9 cellular contexts compared by ENCODE assay signal in the genomic region with DNA sequence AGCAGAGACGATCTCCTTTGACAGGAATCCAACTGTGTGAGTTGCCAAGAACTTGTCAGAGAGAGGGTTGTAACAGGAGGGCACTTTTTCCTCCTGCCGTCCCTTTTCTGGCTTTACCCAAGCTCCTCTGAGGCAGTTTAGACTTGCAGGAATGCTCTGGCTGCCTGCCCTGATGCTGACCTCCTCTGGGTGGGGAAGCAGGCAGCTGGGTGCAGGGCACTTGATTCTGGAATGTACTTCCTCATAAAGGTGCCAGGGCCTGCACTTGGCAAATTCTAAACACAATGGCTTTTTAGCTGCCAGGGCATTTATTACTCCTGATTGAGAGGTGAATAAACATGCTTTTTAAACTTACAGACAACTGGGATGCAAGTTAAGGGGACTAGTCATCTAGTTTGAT.
DNase-seq lines count a peak whose midpoint lies in the region; ATAC-seq, FAIRE-seq and TF ChIP-seq lines count a peak whose summit lies in the region.
"Had no signal": no experiment of that assay in that cellular context is flagged by ENCODE, and none has a peak within 500 bp of the region (broad histone marks: within the 10 kb centered on the region; RNA-seq: fewer than 3 reads in every experiment).

No MANE protein-coding gene starts in this region.

- H3K4me1 ChIP-seq in liver (ENCODE audit: control insufficient read depth in 4 of 4, insufficient read depth in 4 of 4, low read length in 3 of 4) (peaks cover 3 to 9% (median 6%) of the 10 kb centered on the region in 4 donors), HepG2 (ENCODE audit: insufficient read depth, low read length) (no peaks in the 10 kb centered on the region), HAP-1 (no peaks in the 10 kb centered on the region)

- no peak for TF ChIP-seq POLR2A in HepG2 (IDR thresholded peaks at IDR 0.05; ENCODE audit: insufficient read depth in 1 of 2, low read depth in 2 of 2, low read length in 2 of 2)

- POLR2A ChIA-PET in HepG2 (lab: Yijun Ruan, JAX) (no interaction called here), MCF 10A (lab: Yijun Ruan, JAX) (interaction anchor here (0.7 to 7.7 kb wide), 16 partner anchors 9 to 534 kb away, joined by 3 to 97 read pairs (median 6); a partner anchor contains a TSS)

- H3K27me3 ChIP-seq in liver (ENCODE audit: control insufficient read depth in 4 of 4, insufficient read depth in 4 of 4, low read length in 3 of 4), result peaks cover 0 to 4% (median 0%) of the 10 kb centered on the region in 4 donors
- no peaks in the 10 kb centered on the region for H3K27me3 ChIP-seq in HepG2 (ENCODE audit: control insufficient read depth in 1 of 2, insufficient read depth in 2 of 2, low read length in 2 of 2)
- H3K27me3 ChIP-seq in HAP-1 (ENCODE audit: low read depth), result peaks cover 2% of the 10 kb centered on the region
- H3K27me3 ChIP-seq: suprapubic skin had no signal

- WGBS in liver, result 6% methylated on average over 2 of the region's 2 CpGs
- WGBS in HepG2 (ENCODE audit: low lambda C conversion rate), result 0% methylated on average over 2 of the region's 2 CpGs

- H3K9ac ChIP-seq in liver (ENCODE audit: low read depth in 1 of 2, low read length in 2 of 2) (no peak overlapping the region), HepG2 (ENCODE audit: insufficient read depth, low read depth, low read length) (no peak overlapping the region)

- no peak for TF ChIP-seq CTCF in liver (IDR thresholded peaks at IDR 0.05; ENCODE audit: low read depth, low read length, missing input control)
- no peak for TF ChIP-seq CTCF in HepG2 (CRISPR knock-in tag; IDR thresholded peaks at IDR 0.05)
- no peak for TF ChIP-seq CTCF in MCF 10A (IDR thresholded peaks at IDR 0.05; ENCODE audit: unreplicated experiment)

- in situ Hi-C loops in HepG2 (cut with HindIII; ENCODE audit: extremely low pct_ligation_motif_present, low pct_unique_long_range_greater_than_20kb), result no loop called here
- in situ Hi-C loops in HAP-1 (cut with MboI; ENCODE audit: low sequenced_read_pairs), result no loop called here

- no peaks in the 10 kb centered on the region for H3K36me3 ChIP-seq in liver (ENCODE audit: control insufficient read depth in 4 of 4, insufficient read depth in 3 of 4, low read depth in 1 of 4, low read length in 3 of 4)
- no peaks in the 10 kb centered on the region for H3K36me3 ChIP-seq in HepG2 (replicated peaks in 1 of 2; ENCODE audit: control insufficient read depth in 1 of 2, insufficient read depth in 2 of 2, low read length in 2 of 2)
- H3K36me3 ChIP-seq in HAP-1 (replicated peaks), result no peaks in the 10 kb centered on the region
- H3K36me3 ChIP-seq: suprapubic skin had no signal

- ATAC-seq in HepG2, result no peak
- no peak for ATAC-seq in GM21526 (IDR thresholded peaks at IDR 0.05; ENCODE audit: low FRiP score, unreplicated experiment)
- no peak for ATAC-seq in stimulated activated memory B cell treated with anti-CD40 and anti-IgM and Interleukin-4, amounts not matched to agents 10 μg/mL and 1 μg/mL and 100 μg/mL, for 72 hours

- peaks cover 13% of the 10 kb centered on the region for H3K36me3 Mint-ChIP-seq in MCF 10A (ENCODE audit: insufficient read depth, unreplicated experiment)
- H3K36me3 Mint-ChIP-seq in stimulated activated memory B cell treated with anti-CD40 and anti-IgM and Interleukin-4, amounts not matched to agents 10 μg/mL and 1 μg/mL and 100 μg/mL, for 72 hours, result no peaks in the 10 kb centered on the region

- no peaks in the 10 kb centered on the region for H3K9me3 ChIP-seq in liver (ENCODE audit: control insufficient read depth in 4 of 4, low read length in 3 of 4)
- no peaks in the 10 kb centered on the region for H3K9me3 ChIP-seq in HepG2 (ENCODE audit: low read length)
- no peaks in the 10 kb centered on the region for H3K9me3 ChIP-seq in HAP-1
- H3K9me3 ChIP-seq: suprapubic skin had no signal

- BruUV-seq in HepG2 (replicated peaks; lab: Mats Ljungman, UMichigan) (no TSS peak), MCF 10A (replicated peaks; lab: Mats Ljungman, UMichigan) (no TSS peak)

- H3K4me3 Mint-ChIP-seq in MCF 10A (ENCODE audit: unreplicated experiment), result no peak overlapping the region
- no peak overlapping the region for H3K4me3 Mint-ChIP-seq in stimulated activated memory B cell treated with anti-CD40 and anti-IgM and Interleukin-4, amounts not matched to agents 10 μg/mL and 1 μg/mL and 100 μg/mL, for 72 hours

- H3K27ac ChIP-seq in liver (ENCODE audit: low read depth in 1 of 2, low read length in 2 of 2) (no peak overlapping the region), HepG2 (ENCODE audit: extremely low read length, insufficient read depth, low read length) (no peak overlapping the region)
- H3K27ac ChIP-seq: suprapubic skin had no signal

- no peaks in the 10 kb centered on the region for H3K9me3 Mint-ChIP-seq in MCF 10A (ENCODE audit: unreplicated experiment)
- no peaks in the 10 kb centered on the region for H3K9me3 Mint-ChIP-seq in stimulated activated memory B cell treated with anti-CD40 and anti-IgM and Interleukin-4, amounts not matched to agents 10 μg/mL and 1 μg/mL and 100 μg/mL, for 72 hours

- CTCF ChIA-PET in HepG2 (lab: Yijun Ruan, JAX; ENCODE audit: low intra/inter-chr PET ratio, low total read pairs), result no interaction called here
- CTCF ChIA-PET in MCF 10A (lab: Yijun Ruan, JAX), result interaction anchor here (1.2 to 6.3 kb wide), 4 partner anchors 13 to 191 kb away, joined by 5 to 39 read pairs (median 16); a partner anchor contains a TSS

- no peaks in the 10 kb centered on the region for H3K27me3 Mint-ChIP-seq in MCF 10A (ENCODE audit: insufficient read depth, unreplicated experiment)
- H3K27me3 Mint-ChIP-seq in stimulated activated memory B cell treated with anti-CD40 and anti-IgM and Interleukin-4, amounts not matched to agents 10 μg/mL and 1 μg/mL and 100 μg/mL, for 72 hours, result no peaks in the 10 kb centered on the region

- intact Hi-C loops in HepG2 (cut with micrococcal nuclease; ENCODE audit: unreplicated experiment), result no loop called here
- intact Hi-C loops in MCF 10A (cut with micrococcal nuclease), result no loop called here

- TF ChIP-seq EP300 in HepG2 (IDR thresholded peaks at IDR 0.05; ENCODE audit: low read depth in 2 of 2, low read length in 2 of 2), result no peak
- no peak for TF ChIP-seq EP300 in HepG2 (CRISPR knock-in tag; IDR thresholded peaks at IDR 0.05; ENCODE audit: borderline replicate concordance)

- no peaks in the 10 kb centered on the region for H3K79me2 ChIP-seq in HepG2 (ENCODE audit: insufficient read depth, low read length)

- H3K4me1 Mint-ChIP-seq in MCF 10A (ENCODE audit: insufficient read depth, unreplicated experiment), result peaks cover 25% of the 10 kb centered on the region
- no peaks in the 10 kb centered on the region for H3K4me1 Mint-ChIP-seq in stimulated activated memory B cell treated with anti-CD40 and anti-IgM and Interleukin-4, amounts not matched to agents 10 μg/mL and 1 μg/mL and 100 μg/mL, for 72 hours

- FAIRE-seq in HepG2 (lab: Jason Lieb, UNC), result no peak

- H3K27ac Mint-ChIP-seq in MCF 10A (ENCODE audit: low read depth, unreplicated experiment), result peak overlapping the region; percentile 80
- H3K27ac Mint-ChIP-seq in stimulated activated memory B cell treated with anti-CD40 and anti-IgM and Interleukin-4, amounts not matched to agents 10 μg/mL and 1 μg/mL and 100 μg/mL, for 72 hours, result no peak overlapping the region

- TF ChIP-seq RAD21 in liver (IDR thresholded peaks at IDR 0.05) (peak in 1 of 2 donors; percentile 20), HepG2 (CRISPR knock-in tag; IDR thresholded peaks at IDR 0.05) (no peak)

- DNase-seq in HepG2 (ENCODE audit: low spot score), result no peak
- DNase-seq in MCF 10A (ENCODE audit: unreplicated experiment), result peak; percentile 87
- peak; percentile 88 for DNase-seq in kidney glomerular epithelial cell (lab: John Stamatoyannopoulos, UW)
- DNase-seq in HAP-1 (ENCODE audit: low spot score in 2 of 2), result no peak
- DNase-seq in CD1c-positive myeloid dendritic cell (ENCODE audit: extremely low spot score), result no peak

- no peak overlapping the region for H3K4me3 ChIP-seq in liver (ENCODE audit: low read depth in 1 of 3, low read length in 3 of 3)
- H3K4me3 ChIP-seq in HepG2 (replicated peaks in 1 of 3; ENCODE audit: insufficient read depth in 1 of 3, low read depth in 2 of 3, low read length in 3 of 3), result no peak overlapping the region
- H3K4me3 ChIP-seq in HAP-1, result no peak overlapping the region
- H3K4me3 ChIP-seq: suprapubic skin had no signal

- no peak overlapping the region for H3K4me2 ChIP-seq in HepG2 (ENCODE audit: low read depth, low read length)

- H4K20me1 ChIP-seq in HepG2 (ENCODE audit: insufficient read depth, low read length), result no peaks in the 10 kb centered on the region

- H2AFZ ChIP-seq in HepG2 (ENCODE audit: low read length), result no peak overlapping the region

TF ChIP-seq in liver, 16 proteins besides CTCF, POLR2A, EP300 and RAD21 (continues in another document):
- TF ChIP-seq HNF4G (IDR thresholded peaks at IDR 0.05) (no peak), HNF4A (conservative IDR thresholded peaks at IDR 0.05) (no peak), EGR1 (IDR thresholded peaks at IDR 0.05; ENCODE audit: low read depth in 2 of 2) (no peak)

TF ChIP-seq in HepG2, 621 proteins besides CTCF, POLR2A, EP300 and RAD21 (continues in another document):
- TF ChIP-seq HMG20A (CRISPR knock-in tag; IDR thresholded peaks at IDR 0.05; ENCODE audit: borderline replicate concordance), result no peak
- TF ChIP-seq ZNF782 (CRISPR knock-in tag; IDR thresholded peaks at IDR 0.05; ENCODE audit: borderline replicate concordance), result no peak
- no peak for TF ChIP-seq ZNF781 (CRISPR knock-in tag; IDR thresholded peaks at IDR 0.05; ENCODE audit: borderline replicate concordance, not compliant biosample characterization)
- TF ChIP-seq ZNF331 (CRISPR knock-in tag; IDR thresholded peaks at IDR 0.05), result no peak
- TF ChIP-seq CBFB (CRISPR knock-in tag; IDR thresholded peaks at IDR 0.05), result no peak
- TF ChIP-seq SMAD3 (CRISPR knock-in tag; IDR thresholded peaks at IDR 0.05), result no peak
- TF ChIP-seq, protein P1, sequence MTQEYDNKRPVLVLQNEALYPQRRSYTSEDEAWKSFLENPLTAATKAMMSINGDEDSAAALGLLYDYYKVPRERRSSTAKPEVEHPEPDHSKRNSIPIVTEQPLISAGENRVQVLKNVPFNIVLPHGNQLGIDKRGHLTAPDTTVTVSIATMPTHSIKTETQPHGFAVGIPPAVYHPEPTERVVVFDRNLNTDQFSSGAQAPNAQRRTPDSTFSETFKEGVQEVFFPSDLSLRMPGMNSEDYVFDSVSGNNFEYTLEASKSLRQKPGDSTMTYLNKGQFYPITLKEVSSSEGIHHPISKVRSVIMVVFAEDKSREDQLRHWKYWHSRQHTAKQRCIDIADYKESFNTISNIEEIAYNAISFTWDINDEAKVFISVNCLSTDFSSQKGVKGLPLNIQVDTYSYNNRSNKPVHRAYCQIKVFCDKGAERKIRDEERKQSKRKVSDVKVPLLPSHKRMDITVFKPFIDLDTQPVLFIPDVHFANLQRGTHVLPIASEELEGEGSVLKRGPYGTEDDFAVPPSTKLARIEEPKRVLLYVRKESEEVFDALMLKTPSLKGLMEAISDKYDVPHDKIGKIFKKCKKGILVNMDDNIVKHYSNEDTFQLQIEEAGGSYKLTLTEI (CRISPR knock-in tag; conservative IDR thresholded peaks at IDR 0.05), result no peak

Comparison
In these comparisons a context has a peak if more than half of its experiments do, and no peak if none do; other contexts are left out.
1. DNase-seq: peak in MCF 10A (single experiment) and kidney glomerular epithelial cell (single experiment); none in HepG2 (single experiment), HAP-1 (0 of 2) and CD1c-positive myeloid dendritic cell (single experiment).